Comparison of ENCODE assay signal across 1 cellular context in the genomic region with DNA sequence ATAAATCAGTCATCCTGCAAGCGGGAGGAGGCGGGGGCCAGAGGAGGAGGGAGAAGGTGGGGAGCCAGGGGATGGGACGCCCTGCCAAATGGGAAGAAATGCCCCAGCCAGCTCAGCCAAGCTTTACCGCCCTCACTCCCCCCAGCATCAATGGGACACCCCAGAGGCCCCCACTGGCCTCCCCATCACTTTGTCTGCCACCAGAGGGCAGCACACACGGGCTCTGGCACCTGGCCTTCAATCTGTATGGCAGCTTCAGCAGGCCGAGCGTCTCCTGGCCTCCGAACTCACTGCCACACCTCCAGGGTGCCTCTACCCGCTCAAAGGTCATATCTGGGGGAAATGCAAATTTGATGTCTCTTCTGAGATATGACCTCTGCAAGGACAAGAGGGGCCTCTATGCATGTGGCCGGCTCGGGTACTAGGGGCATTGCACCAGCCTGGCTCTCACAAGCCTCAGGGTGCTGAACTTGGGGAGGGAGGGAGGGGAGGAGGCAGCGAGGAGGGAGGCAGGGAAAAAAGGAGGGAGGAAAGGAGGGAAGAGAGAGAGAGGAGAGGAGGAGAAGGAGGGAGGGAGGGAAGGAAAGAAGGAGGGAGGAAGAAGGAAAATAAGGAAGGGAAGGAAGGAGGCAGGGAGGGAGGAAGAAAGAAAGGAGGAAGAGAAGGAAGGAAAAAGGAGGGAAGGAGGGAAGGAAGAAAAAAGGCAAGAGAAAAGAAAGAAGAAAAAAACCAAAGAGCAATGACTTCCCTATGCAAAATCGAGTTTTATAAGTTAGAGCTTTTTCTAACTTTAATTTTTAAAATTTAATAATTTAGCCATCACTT.
TF ChIP-seq lines count a peak whose summit lies in the region.

No MANE protein-coding gene starts in this region.

TF ChIP-seq in HepG2, 621 proteins besides CTCF, POLR2A, EP300 and RAD21 (continued from another document and continues in another):
- TF ChIP-seq, protein P1, sequence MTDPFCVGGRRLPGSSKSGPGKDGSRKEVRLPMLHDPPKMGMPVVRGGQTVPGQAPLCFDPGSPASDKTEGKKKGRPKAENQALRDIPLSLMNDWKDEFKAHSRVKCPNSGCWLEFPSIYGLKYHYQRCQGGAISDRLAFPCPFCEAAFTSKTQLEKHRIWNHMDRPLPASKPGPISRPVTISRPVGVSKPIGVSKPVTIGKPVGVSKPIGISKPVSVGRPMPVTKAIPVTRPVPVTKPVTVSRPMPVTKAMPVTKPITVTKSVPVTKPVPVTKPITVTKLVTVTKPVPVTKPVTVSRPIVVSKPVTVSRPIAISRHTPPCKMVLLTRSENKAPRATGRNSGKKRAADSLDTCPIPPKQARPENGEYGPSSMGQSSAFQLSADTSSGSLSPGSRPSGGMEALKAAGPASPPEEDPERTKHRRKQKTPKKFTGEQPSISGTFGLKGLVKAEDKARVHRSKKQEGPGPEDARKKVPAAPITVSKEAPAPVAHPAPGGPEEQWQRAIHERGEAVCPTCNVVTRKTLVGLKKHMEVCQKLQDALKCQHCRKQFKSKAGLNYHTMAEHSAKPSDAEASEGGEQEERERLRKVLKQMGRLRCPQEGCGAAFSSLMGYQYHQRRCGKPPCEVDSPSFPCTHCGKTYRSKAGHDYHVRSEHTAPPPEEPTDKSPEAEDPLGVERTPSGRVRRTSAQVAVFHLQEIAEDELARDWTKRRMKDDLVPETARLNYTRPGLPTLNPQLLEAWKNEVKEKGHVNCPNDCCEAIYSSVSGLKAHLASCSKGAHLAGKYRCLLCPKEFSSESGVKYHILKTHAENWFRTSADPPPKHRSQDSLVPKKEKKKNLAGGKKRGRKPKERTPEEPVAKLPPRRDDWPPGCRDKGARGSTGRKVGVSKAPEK (CRISPR knock-in tag; IDR thresholded peaks at IDR 0.05; ENCODE audit: borderline replicate concordance), result peak; percentile 42; the same call in 1 of the 2 replicates
- TF ChIP-seq POGZ (CRISPR knock-in tag; IDR thresholded peaks at IDR 0.05) (peak; percentile 40; the same call in 1 of the 2 replicates), ZNF562 (CRISPR knock-in tag; IDR thresholded peaks at IDR 0.05; ENCODE audit: borderline replicate concordance) (no peak), PHB2 (IDR thresholded peaks at IDR 0.05; ENCODE audit: partially characterized antibody) (no peak), SP5 (CRISPR knock-in tag; IDR thresholded peaks at IDR 0.05; ENCODE audit: borderline replicate concordance, low read depth) (peak; percentile 45; the same call in 1 of the 2 replicates), HNRNPL (IDR thresholded peaks at IDR 0.05; ENCODE audit: low read depth, low read length) (peak; percentile 72; the same call in 1 of the 2 replicates), NR2C2 (CRISPR knock-in tag; IDR thresholded peaks at IDR 0.05; ENCODE audit: borderline replicate concordance) (peak; percentile 39; the same call in 1 of the 2 replicates), RCOR2 (CRISPR knock-in tag; IDR thresholded peaks at IDR 0.05) (0 out of 2 replicates have a peak, but pooled peaks have one; percentile 28), SRSF1 (optimal IDR thresholded peaks at IDR 0.05; ENCODE audit: low read depth, low read length) (peak; percentile 58), NFKB2 (CRISPR knock-in tag; IDR thresholded peaks at IDR 0.05; ENCODE audit: borderline replicate concordance) (peak; percentile 38; the same call in 1 of the 2 replicates), ARNT2 (CRISPR knock-in tag; IDR thresholded peaks at IDR 0.05; ENCODE audit: low read depth) (0 out of 2 replicates have a peak, but pooled peaks have one; percentile 33), ZBTB21 (CRISPR knock-in tag; IDR thresholded peaks at IDR 0.05) (no peak), MYC (CRISPR knock-in tag; IDR thresholded peaks at IDR 0.05; ENCODE audit: borderline replicate concordance) (peak; percentile 46; the same call in 1 of the 2 replicates), GFI1 (CRISPR knock-in tag; IDR thresholded peaks at IDR 0.05; ENCODE audit: borderline replicate concordance) (no peak), ZBTB38 (CRISPR knock-in tag; IDR thresholded peaks at IDR 0.05) (no peak; the same call in 1 of the 2 replicates), GPN1 (CRISPR knock-in tag; IDR thresholded peaks at IDR 0.05; ENCODE audit: borderline replicate concordance) (no peak), PTBP1 (IDR thresholded peaks at IDR 0.05; ENCODE audit: low read depth, low read length, poor library complexity, severe bottlenecking) (no peak), DMAP1 (CRISPR knock-in tag; IDR thresholded peaks at IDR 0.05) (0 out of 2 replicates have a peak, but pooled peaks have one; percentile 44), HNF4A (CRISPR knock-in tag; IDR thresholded peaks at IDR 0.05) (peak; percentile 90), ISL2 (CRISPR knock-in tag; IDR thresholded peaks at IDR 0.05) (peak; percentile 46; the same call in 1 of the 2 replicates), FIP1L1 (IDR thresholded peaks at IDR 0.05; ENCODE audit: borderline replicate concordance, insufficient read depth, low read depth, low read length) (no peak), RXRB (CRISPR knock-in tag; IDR thresholded peaks at IDR 0.05; ENCODE audit: borderline replicate concordance) (peak; percentile 39; the same call in 1 of the 2 replicates), PHF8 (CRISPR knock-in tag; IDR thresholded peaks at IDR 0.05) (peak; percentile 43; the same call in 1 of the 2 replicates)
- TF ChIP-seq, protein P2, sequence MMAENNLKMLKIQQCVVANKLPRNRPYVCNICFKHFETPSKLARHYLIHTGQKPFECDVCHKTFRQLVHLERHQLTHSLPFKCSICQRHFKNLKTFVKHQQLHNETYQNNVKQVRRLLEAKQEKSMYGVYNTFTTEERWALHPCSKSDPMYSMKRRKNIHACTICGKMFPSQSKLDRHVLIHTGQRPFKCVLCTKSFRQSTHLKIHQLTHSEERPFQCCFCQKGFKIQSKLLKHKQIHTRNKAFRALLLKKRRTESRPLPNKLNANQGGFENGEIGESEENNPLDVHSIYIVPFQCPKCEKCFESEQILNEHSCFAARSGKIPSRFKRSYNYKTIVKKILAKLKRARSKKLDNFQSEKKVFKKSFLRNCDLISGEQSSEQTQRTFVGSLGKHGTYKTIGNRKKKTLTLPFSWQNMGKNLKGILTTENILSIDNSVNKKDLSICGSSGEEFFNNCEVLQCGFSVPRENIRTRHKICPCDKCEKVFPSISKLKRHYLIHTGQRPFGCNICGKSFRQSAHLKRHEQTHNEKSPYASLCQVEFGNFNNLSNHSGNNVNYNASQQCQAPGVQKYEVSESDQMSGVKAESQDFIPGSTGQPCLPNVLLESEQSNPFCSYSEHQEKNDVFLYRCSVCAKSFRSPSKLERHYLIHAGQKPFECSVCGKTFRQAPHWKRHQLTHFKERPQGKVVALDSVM (CRISPR knock-in tag; IDR thresholded peaks at IDR 0.05), result peak; percentile 95
- TF ChIP-seq, protein P3, sequence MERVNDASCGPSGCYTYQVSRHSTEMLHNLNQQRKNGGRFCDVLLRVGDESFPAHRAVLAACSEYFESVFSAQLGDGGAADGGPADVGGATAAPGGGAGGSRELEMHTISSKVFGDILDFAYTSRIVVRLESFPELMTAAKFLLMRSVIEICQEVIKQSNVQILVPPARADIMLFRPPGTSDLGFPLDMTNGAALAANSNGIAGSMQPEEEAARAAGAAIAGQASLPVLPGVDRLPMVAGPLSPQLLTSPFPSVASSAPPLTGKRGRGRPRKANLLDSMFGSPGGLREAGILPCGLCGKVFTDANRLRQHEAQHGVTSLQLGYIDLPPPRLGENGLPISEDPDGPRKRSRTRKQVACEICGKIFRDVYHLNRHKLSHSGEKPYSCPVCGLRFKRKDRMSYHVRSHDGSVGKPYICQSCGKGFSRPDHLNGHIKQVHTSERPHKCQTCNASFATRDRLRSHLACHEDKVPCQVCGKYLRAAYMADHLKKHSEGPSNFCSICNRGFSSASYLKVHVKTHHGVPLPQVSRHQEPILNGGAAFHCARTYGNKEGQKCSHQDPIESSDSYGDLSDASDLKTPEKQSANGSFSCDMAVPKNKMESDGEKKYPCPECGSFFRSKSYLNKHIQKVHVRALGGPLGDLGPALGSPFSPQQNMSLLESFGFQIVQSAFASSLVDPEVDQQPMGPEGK (CRISPR knock-in tag; IDR thresholded peaks at IDR 0.05), result peak; percentile 99
- TF ChIP-seq, protein P4, sequence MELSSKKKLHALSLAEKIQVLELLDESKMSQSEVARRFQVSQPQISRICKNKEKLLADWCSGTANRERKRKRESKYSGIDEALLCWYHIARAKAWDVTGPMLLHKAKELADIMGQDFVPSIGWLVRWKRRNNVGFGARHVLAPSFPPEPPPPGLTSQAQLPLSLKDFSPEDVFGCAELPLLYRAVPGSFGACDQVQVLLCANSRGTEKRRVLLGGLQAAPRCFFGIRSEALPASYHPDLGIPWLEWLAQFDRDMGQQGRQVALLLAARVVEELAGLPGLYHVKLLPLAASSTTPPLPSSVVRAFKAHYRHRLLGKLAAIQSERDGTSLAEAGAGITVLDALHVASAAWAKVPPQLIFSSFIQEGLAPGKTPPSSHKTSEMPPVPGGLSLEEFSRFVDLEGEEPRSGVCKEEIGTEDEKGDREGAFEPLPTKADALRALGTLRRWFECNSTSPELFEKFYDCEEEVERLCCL (CRISPR knock-in tag; IDR thresholded peaks at IDR 0.05; ENCODE audit: borderline replicate concordance), result no peak
- TF ChIP-seq, protein P5, sequence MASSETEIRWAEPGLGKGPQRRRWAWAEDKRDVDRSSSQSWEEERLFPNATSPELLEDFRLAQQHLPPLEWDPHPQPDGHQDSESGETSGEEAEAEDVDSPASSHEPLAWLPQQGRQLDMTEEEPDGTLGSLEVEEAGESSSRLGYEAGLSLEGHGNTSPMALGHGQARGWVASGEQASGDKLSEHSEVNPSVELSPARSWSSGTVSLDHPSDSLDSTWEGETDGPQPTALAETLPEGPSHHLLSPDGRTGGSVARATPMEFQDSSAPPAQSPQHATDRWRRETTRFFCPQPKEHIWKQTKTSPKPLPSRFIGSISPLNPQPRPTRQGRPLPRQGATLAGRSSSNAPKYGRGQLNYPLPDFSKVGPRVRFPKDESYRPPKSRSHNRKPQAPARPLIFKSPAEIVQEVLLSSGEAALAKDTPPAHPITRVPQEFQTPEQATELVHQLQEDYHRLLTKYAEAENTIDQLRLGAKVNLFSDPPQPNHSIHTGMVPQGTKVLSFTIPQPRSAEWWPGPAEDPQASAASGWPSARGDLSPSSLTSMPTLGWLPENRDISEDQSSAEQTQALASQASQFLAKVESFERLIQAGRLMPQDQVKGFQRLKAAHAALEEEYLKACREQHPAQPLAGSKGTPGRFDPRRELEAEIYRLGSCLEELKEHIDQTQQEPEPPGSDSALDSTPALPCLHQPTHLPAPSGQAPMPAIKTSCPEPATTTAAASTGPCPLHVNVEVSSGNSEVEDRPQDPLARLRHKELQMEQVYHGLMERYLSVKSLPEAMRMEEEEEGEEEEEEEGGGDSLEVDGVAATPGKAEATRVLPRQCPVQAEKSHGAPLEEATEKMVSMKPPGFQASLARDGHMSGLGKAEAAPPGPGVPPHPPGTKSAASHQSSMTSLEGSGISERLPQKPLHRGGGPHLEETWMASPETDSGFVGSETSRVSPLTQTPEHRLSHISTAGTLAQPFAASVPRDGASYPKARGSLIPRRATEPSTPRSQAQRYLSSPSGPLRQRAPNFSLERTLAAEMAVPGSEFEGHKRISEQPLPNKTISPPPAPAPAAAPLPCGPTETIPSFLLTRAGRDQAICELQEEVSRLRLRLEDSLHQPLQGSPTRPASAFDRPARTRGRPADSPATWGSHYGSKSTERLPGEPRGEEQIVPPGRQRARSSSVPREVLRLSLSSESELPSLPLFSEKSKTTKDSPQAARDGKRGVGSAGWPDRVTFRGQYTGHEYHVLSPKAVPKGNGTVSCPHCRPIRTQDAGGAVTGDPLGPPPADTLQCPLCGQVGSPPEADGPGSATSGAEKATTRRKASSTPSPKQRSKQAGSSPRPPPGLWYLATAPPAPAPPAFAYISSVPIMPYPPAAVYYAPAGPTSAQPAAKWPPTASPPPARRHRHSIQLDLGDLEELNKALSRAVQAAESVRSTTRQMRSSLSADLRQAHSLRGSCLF (CRISPR knock-in tag; IDR thresholded peaks at IDR 0.05; ENCODE audit: borderline replicate concordance), result no peak
- TF ChIP-seq, protein P6, sequence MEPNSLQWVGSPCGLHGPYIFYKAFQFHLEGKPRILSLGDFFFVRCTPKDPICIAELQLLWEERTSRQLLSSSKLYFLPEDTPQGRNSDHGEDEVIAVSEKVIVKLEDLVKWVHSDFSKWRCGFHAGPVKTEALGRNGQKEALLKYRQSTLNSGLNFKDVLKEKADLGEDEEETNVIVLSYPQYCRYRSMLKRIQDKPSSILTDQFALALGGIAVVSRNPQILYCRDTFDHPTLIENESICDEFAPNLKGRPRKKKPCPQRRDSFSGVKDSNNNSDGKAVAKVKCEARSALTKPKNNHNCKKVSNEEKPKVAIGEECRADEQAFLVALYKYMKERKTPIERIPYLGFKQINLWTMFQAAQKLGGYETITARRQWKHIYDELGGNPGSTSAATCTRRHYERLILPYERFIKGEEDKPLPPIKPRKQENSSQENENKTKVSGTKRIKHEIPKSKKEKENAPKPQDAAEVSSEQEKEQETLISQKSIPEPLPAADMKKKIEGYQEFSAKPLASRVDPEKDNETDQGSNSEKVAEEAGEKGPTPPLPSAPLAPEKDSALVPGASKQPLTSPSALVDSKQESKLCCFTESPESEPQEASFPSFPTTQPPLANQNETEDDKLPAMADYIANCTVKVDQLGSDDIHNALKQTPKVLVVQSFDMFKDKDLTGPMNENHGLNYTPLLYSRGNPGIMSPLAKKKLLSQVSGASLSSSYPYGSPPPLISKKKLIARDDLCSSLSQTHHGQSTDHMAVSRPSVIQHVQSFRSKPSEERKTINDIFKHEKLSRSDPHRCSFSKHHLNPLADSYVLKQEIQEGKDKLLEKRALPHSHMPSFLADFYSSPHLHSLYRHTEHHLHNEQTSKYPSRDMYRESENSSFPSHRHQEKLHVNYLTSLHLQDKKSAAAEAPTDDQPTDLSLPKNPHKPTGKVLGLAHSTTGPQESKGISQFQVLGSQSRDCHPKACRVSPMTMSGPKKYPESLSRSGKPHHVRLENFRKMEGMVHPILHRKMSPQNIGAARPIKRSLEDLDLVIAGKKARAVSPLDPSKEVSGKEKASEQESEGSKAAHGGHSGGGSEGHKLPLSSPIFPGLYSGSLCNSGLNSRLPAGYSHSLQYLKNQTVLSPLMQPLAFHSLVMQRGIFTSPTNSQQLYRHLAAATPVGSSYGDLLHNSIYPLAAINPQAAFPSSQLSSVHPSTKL (CRISPR knock-in tag; IDR thresholded peaks at IDR 0.05), result peak; percentile 55
- TF ChIP-seq, protein P7, sequence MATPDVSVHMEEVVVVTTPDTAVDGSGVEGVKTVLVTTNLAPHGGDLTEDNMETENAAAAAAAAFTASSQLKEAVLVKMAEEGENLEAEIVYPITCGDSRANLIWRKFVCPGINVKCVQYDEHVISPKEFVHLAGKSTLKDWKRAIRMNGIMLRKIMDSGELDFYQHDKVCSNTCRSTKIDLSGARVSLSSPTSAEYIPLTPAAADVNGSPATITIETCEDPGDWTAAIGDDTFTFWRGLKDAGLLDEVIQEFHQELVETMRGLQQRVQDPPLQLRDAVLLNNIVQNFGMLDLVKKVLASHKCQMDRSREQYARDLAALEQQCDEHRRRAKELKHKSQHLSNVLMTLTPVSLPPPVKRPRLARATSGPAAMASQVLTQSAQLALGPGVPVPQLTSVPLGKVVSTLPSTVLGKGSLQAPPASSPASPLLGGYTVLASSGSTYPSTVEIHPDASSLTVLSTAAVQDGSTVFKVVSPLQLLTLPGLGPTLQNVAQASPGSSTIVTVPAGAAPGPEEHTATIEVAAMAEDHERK (CRISPR knock-in tag; IDR thresholded peaks at IDR 0.05; ENCODE audit: low read depth), result no peak
- TF ChIP-seq, protein P8, sequence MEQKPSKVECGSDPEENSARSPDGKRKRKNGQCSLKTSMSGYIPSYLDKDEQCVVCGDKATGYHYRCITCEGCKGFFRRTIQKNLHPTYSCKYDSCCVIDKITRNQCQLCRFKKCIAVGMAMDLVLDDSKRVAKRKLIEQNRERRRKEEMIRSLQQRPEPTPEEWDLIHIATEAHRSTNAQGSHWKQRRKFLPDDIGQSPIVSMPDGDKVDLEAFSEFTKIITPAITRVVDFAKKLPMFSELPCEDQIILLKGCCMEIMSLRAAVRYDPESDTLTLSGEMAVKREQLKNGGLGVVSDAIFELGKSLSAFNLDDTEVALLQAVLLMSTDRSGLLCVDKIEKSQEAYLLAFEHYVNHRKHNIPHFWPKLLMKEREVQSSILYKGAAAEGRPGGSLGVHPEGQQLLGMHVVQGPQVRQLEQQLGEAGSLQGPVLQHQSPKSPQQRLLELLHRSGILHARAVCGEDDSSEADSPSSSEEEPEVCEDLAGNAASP (CRISPR knock-in tag; IDR thresholded peaks at IDR 0.05; ENCODE audit: borderline replicate concordance), result peak; percentile 70; the same call in 1 of the 2 replicates
